Comparison of ENCODE assay signal across 17 cellular contexts in the genomic region with DNA sequence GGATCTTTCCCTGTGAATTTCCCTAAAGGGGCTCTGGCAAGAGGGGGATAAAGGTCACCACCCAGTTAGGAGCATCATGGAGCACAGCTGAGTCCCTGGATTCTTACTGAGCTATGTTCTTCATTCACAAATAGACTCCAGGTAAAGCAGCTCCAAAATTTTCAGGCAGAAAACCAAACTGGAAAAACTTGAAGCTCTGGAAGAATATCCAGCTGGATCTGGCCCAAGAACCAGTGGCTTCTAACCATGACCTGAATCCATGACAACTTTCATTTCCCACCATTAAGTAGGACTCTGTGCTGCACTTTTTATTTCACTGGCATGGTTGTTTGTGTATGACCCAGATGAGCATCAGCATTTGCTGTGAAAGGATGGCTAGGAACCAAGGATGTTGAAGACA.
DNase-seq lines count a peak whose midpoint lies in the region; ATAC-seq and TF ChIP-seq lines count a peak whose summit lies in the region.
"Had no signal": no experiment of that assay in that cellular context is flagged by ENCODE, and none has a peak within 500 bp of the region (broad histone marks: within the 10 kb centered on the region; RNA-seq: fewer than 3 reads in every experiment).

No MANE protein-coding gene starts in this region.

- TF ChIP-seq RAD21 in HCT116 (IDR thresholded peaks at IDR 0.05; ENCODE audit: low read depth): no peak

- peak overlapping the region; percentile 40; the same call in 1 of the 2 replicates for H3K4me2 ChIP-seq in HCT116 (ENCODE audit: low read length)

- peaks cover 30% of the 10 kb centered on the region for H3K27me3 Mint-ChIP-seq in Caco-2 (ENCODE audit: insufficient read depth, unreplicated experiment)

- no peak overlapping the region for H3K4me3 ChIP-seq in HCT116 (replicated peaks in 1 of 2; ENCODE audit: low read depth in 1 of 2, low read length in 2 of 2)
- no peak overlapping the region for H3K4me3 ChIP-seq in ascending aorta
- H3K4me3 ChIP-seq in gastroesophageal sphincter: no peak overlapping the region
- no peak overlapping the region for H3K4me3 ChIP-seq in thoracic aorta
- no peak overlapping the region for H3K4me3 ChIP-seq in Caco-2 (ENCODE audit: low read depth, low read length)

- no peak overlapping the region for H3K9ac ChIP-seq in HCT116 (ENCODE audit: low read length)

- no peak for TF ChIP-seq EP300 in gastroesophageal sphincter (IDR thresholded peaks at IDR 0.05)

- POLR2A ChIA-PET in HCT116 (lab: Charles Lee) (no interaction called here), Caco-2 (lab: Charles Lee) (no interaction called here)

- H3K27me3 ChIP-seq in HCT116 (ENCODE audit: insufficient read depth, low read length) (peaks cover 13% of the 10 kb centered on the region; the same call in 1 of the 2 replicates), ascending aorta (no peaks in the 10 kb centered on the region), gastroesophageal sphincter (no peaks in the 10 kb centered on the region), thoracic aorta (replicated peaks; ENCODE audit: insufficient read depth) (no peaks in the 10 kb centered on the region), Caco-2 (replicated peaks; ENCODE audit: control insufficient read depth, insufficient read depth, low read length) (peaks cover 4% of the 10 kb centered on the region)

- H3K9me3 Mint-ChIP-seq in Caco-2 (ENCODE audit: unreplicated experiment): no peaks in the 10 kb centered on the region
- H3K9me3 Mint-ChIP-seq: H9; stimulated activated effector memory CD8-positive, alpha-beta T cell treated with anti-CD3 and anti-CD28 coated beads, Interleukin-12 subunit alpha, Interleukin-12 subunit beta, amount 100 ng/mL, for 72 hours; T-cell had no signal

- H3K36me3 Mint-ChIP-seq in Caco-2 (ENCODE audit: insufficient read depth, unreplicated experiment): no peaks in the 10 kb centered on the region
- H3K36me3 Mint-ChIP-seq: stimulated activated effector memory CD8-positive, alpha-beta T cell treated with anti-CD3 and anti-CD28 coated beads, Interleukin-12 subunit alpha, Interleukin-12 subunit beta, amount 100 ng/mL, for 72 hours; T-cell had no signal

- no peaks in the 10 kb centered on the region for H3K79me2 ChIP-seq in HCT116 (ENCODE audit: insufficient read depth, low read length)

- H3K4me3 Mint-ChIP-seq in Caco-2 (ENCODE audit: unreplicated experiment): no peak overlapping the region
- H3K4me3 Mint-ChIP-seq: H9; stimulated activated effector memory CD8-positive, alpha-beta T cell treated with anti-CD3 and anti-CD28 coated beads, Interleukin-12 subunit alpha, Interleukin-12 subunit beta, amount 100 ng/mL, for 72 hours; T-cell had no signal

- H4K20me1 ChIP-seq in HCT116 (ENCODE audit: insufficient read depth): no peaks in the 10 kb centered on the region

- intact Hi-C loops in HCT116 (cut with micrococcal nuclease) (no loop called here), ascending aorta (cut with DNase I) (no loop called here), Caco-2 (cut with micrococcal nuclease; ENCODE audit: unreplicated experiment) (no loop called here)

- DNase-seq in HCT116 (ENCODE audit: low read depth, low spot score): no peak
- DNase-seq in ascending aorta (ENCODE audit: low spot score in 2 of 2): no peak
- no peak for DNase-seq in thoracic aorta (ENCODE audit: low spot score)
- no peak for DNase-seq in Caco-2
- no peak for DNase-seq in activated gamma-delta T cell treated with Interleukin-2 at 50 U/mL for 16 hours
- no peak for DNase-seq in occipital lobe (lab: John Stamatoyannopoulos, UW)
- DNase-seq: activated CD4-positive, alpha-beta T cell treated with anti-CD3 and anti-CD28 coated beads, Interleukin-2, amount 50 U/mL, for 1 hour; H9; MM.1S; NCI-H146; NCI-H2171 treated with DMSO at 0.1 percent for 48 hours; NCI-H526 treated with DMSO at 0.1 percent for 48 hours; Right ventricle myocardium superior; T-cell had no signal

- H3K36me3 ChIP-seq in HCT116 (ENCODE audit: control insufficient read depth in 1 of 2, insufficient read depth in 2 of 2, low read length in 2 of 2) (no peaks in the 10 kb centered on the region), ascending aorta (peaks cover 59 to 78% of the 10 kb centered on the region in 2 donors), gastroesophageal sphincter (peaks cover 0 to 87% of the 10 kb centered on the region in 2 donors), thoracic aorta (peaks cover 54% of the 10 kb centered on the region), Caco-2 (ENCODE audit: control insufficient read depth, insufficient read depth, low read length) (no peaks in the 10 kb centered on the region)
- H3K36me3 ChIP-seq: neutrophil had no signal

- BruUV-seq in HCT116 (replicated peaks; lab: Mats Ljungman, UMichigan) (no TSS peak), Caco-2 (replicated peaks; lab: Mats Ljungman, UMichigan) (no TSS peak)

- TF ChIP-seq CTCF in HCT116 (IDR thresholded peaks at IDR 0.05 in 2 of 3, conservative IDR thresholded peaks at IDR 0.05 in 1 of 3; ENCODE audit: borderline replicate concordance in 1 of 3, insufficient read depth in 1 of 3, low read depth in 2 of 3, low read length in 2 of 3): no peak
- no peak for TF ChIP-seq CTCF in ascending aorta (IDR thresholded peaks at IDR 0.05)
- TF ChIP-seq CTCF in gastroesophageal sphincter (IDR thresholded peaks at IDR 0.05): no peak
- no peak for TF ChIP-seq CTCF in thoracic aorta (IDR thresholded peaks at IDR 0.05)
- TF ChIP-seq CTCF in Caco-2 (IDR thresholded peaks at IDR 0.05; ENCODE audit: insufficient read depth in 1 of 2, low read depth in 1 of 2, low read length in 1 of 2, severe bottlenecking in 1 of 2, unreplicated experiment in 1 of 2): no peak

- no peaks in the 10 kb centered on the region for H3K9me3 ChIP-seq in HCT116 (ENCODE audit: control insufficient read depth in 1 of 2, insufficient read depth in 1 of 2, low read depth in 1 of 2, low read length in 2 of 2)
- no peaks in the 10 kb centered on the region for H3K9me3 ChIP-seq in ascending aorta
- no peaks in the 10 kb centered on the region for H3K9me3 ChIP-seq in gastroesophageal sphincter
- H3K9me3 ChIP-seq in thoracic aorta: no peaks in the 10 kb centered on the region
- no peaks in the 10 kb centered on the region for H3K9me3 ChIP-seq in Caco-2
- H3K9me3 ChIP-seq: neutrophil had no signal

- CTCF ChIA-PET in HCT116 (lab: Charles Lee) (interaction anchor here (2.1 kb wide), 1 partner anchor 27 kb away, joined by 5 read pairs; no protein-coding TSS in a partner anchor), Caco-2 (lab: Charles Lee) (no interaction called here)

- no peak for ATAC-seq in HCT116
- no peak for ATAC-seq in gastroesophageal sphincter
- no peak for ATAC-seq in thoracic aorta (ENCODE audit: insufficient number of reproducible peaks, low FRiP score, low read depth)
- ATAC-seq: T-cell had no signal

- H3K9me2 ChIP-seq in HCT116 (ENCODE audit: insufficient read depth): no peaks in the 10 kb centered on the region

- H3K4me1 ChIP-seq in HCT116 (ENCODE audit: control insufficient read depth in 1 of 2, insufficient read depth in 2 of 2, low read length in 2 of 2) (peaks cover 0 to 10% of the 10 kb centered on the region in 2 experiments; a peak in 2 of 4 replicates), ascending aorta (peaks cover 5 to 9% of the 10 kb centered on the region in 2 donors), gastroesophageal sphincter (peaks cover 0 to 20% (median 3%) of the 10 kb centered on the region in 3 donors), thoracic aorta (ENCODE audit: control insufficient read depth in 1 of 2, low read depth in 2 of 2) (peaks cover 6 to 19% of the 10 kb centered on the region in 2 donors), Caco-2 (no peaks in the 10 kb centered on the region)

- RAD21 ChIA-PET in HCT116 (lab: Charles Lee; ENCODE audit: low non-redundant PET in 1 of 2, low total read pairs in 2 of 2, uncharacterized antibody in 2 of 2, unreplicated experiment in 2 of 2): no interaction called here

- H3K27ac Mint-ChIP-seq in Caco-2 (ENCODE audit: unreplicated experiment): no peak overlapping the region
- H3K27ac Mint-ChIP-seq: H9; stimulated activated effector memory CD8-positive, alpha-beta T cell treated with anti-CD3 and anti-CD28 coated beads, Interleukin-12 subunit alpha, Interleukin-12 subunit beta, amount 100 ng/mL, for 72 hours; T-cell had no signal

- H3K27ac ChIP-seq in HCT116 (ENCODE audit: low read depth, low read length) (no peak overlapping the region), ascending aorta (peak overlapping the region; percentile 60 to 75), gastroesophageal sphincter (peak overlapping the region in 3 of 4 donors; percentile 32 to 71 (median 63)), thoracic aorta (peak overlapping the region; percentile 73 to 75)
- H3K27ac ChIP-seq: neutrophil had no signal

- H2AFZ ChIP-seq in HCT116 (ENCODE audit: low read depth, low read length, poor library complexity, severe bottlenecking): no peak overlapping the region

- H3K4me1 Mint-ChIP-seq in Caco-2 (ENCODE audit: low read depth, unreplicated experiment): no peaks in the 10 kb centered on the region
- H3K4me1 Mint-ChIP-seq: T-cell had no signal

- TF ChIP-seq POLR2A in HCT116 (IDR thresholded peaks at IDR 0.05; ENCODE audit: borderline replicate concordance, extremely low read depth, insufficient read depth, insufficient read length) (no peak), gastroesophageal sphincter (IDR thresholded peaks at IDR 0.05) (no peak)

TF ChIP-seq in HCT116, 20 proteins besides CTCF, POLR2A, EP300 and RAD21:
- no peak for TF ChIP-seq EZH2phosphoT487 (IDR thresholded peaks at IDR 0.05; ENCODE audit: borderline replicate concordance)
- TF ChIP-seq EGR1 (IDR thresholded peaks at IDR 0.05; ENCODE audit: low read depth): no peak
